8 cellular contexts compared by ENCODE assay signal in the genomic region with DNA sequence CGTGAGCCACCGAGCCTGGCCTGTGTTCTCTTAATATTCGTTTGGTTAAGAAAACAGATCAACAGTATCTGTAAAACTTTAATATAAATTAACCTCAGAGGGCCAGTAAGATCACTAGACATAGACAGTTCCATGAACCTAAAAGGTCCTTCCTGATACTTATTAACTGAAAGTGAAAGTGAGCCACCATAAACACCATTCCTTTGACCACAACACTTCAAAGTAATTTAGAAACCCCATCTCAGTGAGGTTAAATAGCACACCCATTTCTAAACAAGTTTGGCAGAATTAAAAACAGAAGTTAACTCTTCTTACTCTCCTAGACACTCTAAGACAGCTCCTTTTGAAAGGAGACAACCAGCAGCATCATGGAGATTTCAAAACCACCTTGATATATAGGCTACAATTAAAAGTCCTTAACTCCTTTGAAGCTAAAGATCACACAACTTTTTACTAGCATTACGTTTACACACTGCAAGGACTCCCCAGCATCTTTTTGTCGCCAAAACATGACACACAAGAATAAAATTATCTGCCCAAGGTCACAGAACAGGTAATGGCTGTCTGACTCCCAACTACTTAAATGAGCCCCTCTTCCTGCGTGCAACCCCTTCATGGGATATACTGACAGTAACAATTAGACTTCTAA. TPM values are rescaled to one million over a fixed set of nuclear protein-coding genes. Genes with fewer than 3 reads are reported as not detected.
DNase-seq lines count a peak whose midpoint lies in the region; ATAC-seq and TF ChIP-seq lines count a peak whose summit lies in the region.

No MANE protein-coding gene starts in this region.

- H2AFZ ChIP-seq in PC-3 (ENCODE audit: low read length) = no peak overlapping the region
- H2AFZ ChIP-seq in trophoblast cell (ENCODE audit: insufficient read depth, low read length, poor library complexity) = no peak overlapping the region

- H3K9ac ChIP-seq in PC-3 (ENCODE audit: low read length) (peak overlapping the region; percentile 72; the same call in 1 of the 2 replicates), trophoblast cell (ENCODE audit: low read length) (no peak overlapping the region)

- H3K9me2 ChIP-seq in PC-3 (replicated peaks; ENCODE audit: low read length) = no peaks in the 10 kb centered on the region

- H4K91ac ChIP-seq in trophoblast cell (ENCODE audit: low read depth, low read length) = no peak overlapping the region

- peak overlapping the region; percentile 86 for H3K4me3 Mint-ChIP-seq in activated naive CD4-positive, alpha-beta T cell treated with anti-CD3 and anti-CD28 coated beads, Interleukin-2, amount 10 ng/mL, durations not matched to agents 7 days and 5 days

- no peak overlapping the region for H2BK12ac ChIP-seq in trophoblast cell (ENCODE audit: low read length)

- CTCF ChIA-PET in activated naive CD4-positive, alpha-beta T cell treated with anti-CD3 and anti-CD28 coated beads, Interleukin-2, amount 10 ng/mL, durations not matched to agents 7 days and 5 days (lab: Charles Lee) = interaction anchor here (1.0 to 1.5 kb wide), 3 partner anchors 18 to 63 kb away, joined by 4 read pairs; no protein-coding TSS in a partner anchor
- CTCF ChIA-PET in PC-3 (lab: Charles Lee) = interaction anchor here (0.5 kb wide), 1 partner anchor 10 kb away, joined by 11 read pairs; no protein-coding TSS in a partner anchor

- no peak overlapping the region for H2AK5ac ChIP-seq in trophoblast cell (ENCODE audit: low read length)

- H3K9me3 ChIP-seq in PC-3 (ENCODE audit: low read length) (no peaks in the 10 kb centered on the region), trophoblast cell (ENCODE audit: insufficient read depth, low read depth, low read length) (peaks cover 2% of the 10 kb centered on the region)

- H3K79me1 ChIP-seq in trophoblast cell (ENCODE audit: low read length) = peaks cover 8% of the 10 kb centered on the region

- H2BK120ac ChIP-seq in trophoblast cell (ENCODE audit: insufficient read depth, low read length, poor library complexity) = no peak overlapping the region

- H3K4me2 ChIP-seq in PC-3 (ENCODE audit: low read length) (peak overlapping the region; percentile 92), trophoblast cell (ENCODE audit: low read length) (peak overlapping the region; percentile 53)

- peaks cover 23% of the 10 kb centered on the region for H4K20me1 ChIP-seq in PC-3 (ENCODE audit: low read length)

- no CpG with 5 or more reads among the region's 6 CpGs for WGBS in trophoblast cell (ENCODE audit: extremely low coverage, insufficient coverage, insufficient read length)

- H3K4me1 Mint-ChIP-seq in activated naive CD4-positive, alpha-beta T cell treated with anti-CD3 and anti-CD28 coated beads, Interleukin-2, amount 10 ng/mL, durations not matched to agents 7 days and 5 days = peaks cover 46% of the 10 kb centered on the region

- H3K27me3 ChIP-seq in PC-3 (ENCODE audit: low read length) = no peaks in the 10 kb centered on the region
- H3K27me3 ChIP-seq in trophoblast cell (ENCODE audit: insufficient read depth, low read length) = no peaks in the 10 kb centered on the region

- no peaks in the 10 kb centered on the region for H3F3A ChIP-seq in PC-3 (ENCODE audit: low read length, unreplicated experiment)

- H3K18ac ChIP-seq in trophoblast cell (ENCODE audit: low read length) = no peak overlapping the region

- H3K36me3 ChIP-seq in PC-3 (ENCODE audit: low read depth, low read length) (no peaks in the 10 kb centered on the region), trophoblast cell (ENCODE audit: control insufficient read depth in 1 of 2, insufficient read depth in 2 of 2, low read length in 2 of 2) (no peaks in the 10 kb centered on the region)

- H3K79me2 ChIP-seq in PC-3 (ENCODE audit: low read length) (peaks cover 64% of the 10 kb centered on the region), trophoblast cell (ENCODE audit: control insufficient read depth, insufficient read depth, low read length, poor library complexity) (peaks cover 8% of the 10 kb centered on the region)

- H2BK5ac ChIP-seq in trophoblast cell (ENCODE audit: low read depth, low read length, poor library complexity) = no peak overlapping the region

- H3K27me3 Mint-ChIP-seq in activated naive CD4-positive, alpha-beta T cell treated with anti-CD3 and anti-CD28 coated beads, Interleukin-2, amount 10 ng/mL, durations not matched to agents 7 days and 5 days = peaks cover 3% of the 10 kb centered on the region

- H3K4ac ChIP-seq in trophoblast cell (ENCODE audit: low read depth, low read length) = peak overlapping the region; percentile 27

- POLR2A ChIA-PET in PC-3 (lab: Charles Lee; ENCODE audit: unreplicated experiment) = no interaction called here

- H3K14ac ChIP-seq in trophoblast cell (ENCODE audit: low read length) = no peak overlapping the region

- H4K8ac ChIP-seq in trophoblast cell (ENCODE audit: low read depth, low read length) = no peak overlapping the region

- ATAC-seq in PC-3 (no peak), HG03520 (IDR thresholded peaks at IDR 0.05; ENCODE audit: unreplicated experiment) (no peak), HG02759 (IDR thresholded peaks at IDR 0.05; ENCODE audit: unreplicated experiment) (no peak)

- intact Hi-C loops in PC-3 (cut with micrococcal nuclease) = loop anchor here (1.0 to 5.0 kb wide), 3 partner anchors 8 to 45 kb away; no protein-coding TSS in a partner anchor

- peak overlapping the region; percentile 56 for H3K27ac Mint-ChIP-seq in activated naive CD4-positive, alpha-beta T cell treated with anti-CD3 and anti-CD28 coated beads, Interleukin-2, amount 10 ng/mL, durations not matched to agents 7 days and 5 days

- DNase-seq in activated naive CD4-positive, alpha-beta T cell treated with anti-CD3 and anti-CD28 coated beads, Interleukin-2, amount 10 ng/mL, durations not matched to agents 7 days and 5 days = no peak
- DNase-seq in activated naive CD4-positive, alpha-beta T cell treated with Interleukin-2 at 50 U/mL for 16 hours = no peak
- DNase-seq in PC-3 (no peak), epithelial cell of proximal tubule (ENCODE audit: low read depth) (no peak), trophoblast cell (no peak), NCI-H2081 (lab: John Stamatoyannopoulos, UW) (no peak)

- no peak for TF ChIP-seq CTCF in PC-3 (conservative IDR thresholded peaks at IDR 0.05; ENCODE audit: low read depth, low read length)
- TF ChIP-seq CTCF in epithelial cell of proximal tubule (conservative IDR thresholded peaks at IDR 0.05; ENCODE audit: low read depth, low read length) = no peak

- H3K23ac ChIP-seq in trophoblast cell (ENCODE audit: low read length) = no peak overlapping the region

- no TSS peak for BruUV-seq in PC-3 (replicated peaks; lab: Mats Ljungman, UMichigan)

- peaks cover 2% of the 10 kb centered on the region for H3K36me3 Mint-ChIP-seq in activated naive CD4-positive, alpha-beta T cell treated with anti-CD3 and anti-CD28 coated beads, Interleukin-2, amount 10 ng/mL, durations not matched to agents 7 days and 5 days

- H3K4me1 ChIP-seq in PC-3 (ENCODE audit: insufficient read depth, low read length) = peaks cover 15% of the 10 kb centered on the region
- H3K4me1 ChIP-seq in trophoblast cell (ENCODE audit: control insufficient read depth in 1 of 2, insufficient read depth in 2 of 2, low read length in 2 of 2) = peaks cover 4 to 7% of the 10 kb centered on the region in 2 experiments

- no peak overlapping the region for H4K12ac ChIP-seq in trophoblast cell (ENCODE audit: low read depth, low read length)

- H3K9me3 Mint-ChIP-seq in activated naive CD4-positive, alpha-beta T cell treated with anti-CD3 and anti-CD28 coated beads, Interleukin-2, amount 10 ng/mL, durations not matched to agents 7 days and 5 days = no peaks in the 10 kb centered on the region

- H3K27ac ChIP-seq in PC-3 (ENCODE audit: low read length) (no peak overlapping the region), trophoblast cell (ENCODE audit: low read depth, low read length) (no peak overlapping the region)

- H3K4me3 ChIP-seq in PC-3 (ENCODE audit: low read length) (peak overlapping the region; percentile 98), epithelial cell of proximal tubule (ENCODE audit: low read depth, low read length) (peak overlapping the region; percentile 84), trophoblast cell (ENCODE audit: low read depth, low read length) (no peak overlapping the region)

RNA-seq across cellular contexts. Expression of gene RNF19B, which starts 2.2 kb away (rescaled TPM):
- 17.9 and 21.3 TPM in 2 replicates for total RNA-seq in PC-3 (2014; rRNA removed)
- 25.8 and 33.2 TPM in 2 replicates for total RNA-seq in epithelial cell of proximal tubule
- polyA plus RNA-seq in trophoblast cell (2013) = 14.7 and 14.9 TPM in 2 replicates
